Comparison of ENCODE assay signal across 3 cellular contexts in the genomic region with DNA sequence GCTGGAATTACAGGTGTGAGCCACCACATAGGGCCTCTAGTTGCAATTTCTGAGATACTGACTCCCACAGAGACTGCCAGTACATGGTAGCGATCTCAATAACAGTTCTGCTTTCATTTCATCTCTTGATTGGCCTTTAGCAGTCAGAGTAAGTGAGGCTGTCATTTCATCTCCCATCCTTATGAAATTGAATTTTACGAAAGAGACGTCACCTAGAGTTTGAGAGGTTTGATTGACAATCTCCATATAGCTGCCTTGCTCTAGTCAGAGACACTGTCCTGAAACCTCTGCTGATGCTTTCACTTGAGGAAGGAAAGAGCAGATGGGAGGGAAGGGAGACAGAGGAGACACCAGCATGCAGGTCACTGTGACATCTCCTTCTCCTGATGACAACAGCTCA.
"Had no signal": no experiment of that assay in that cellular context is flagged by ENCODE, and none has a peak within 500 bp of the region (broad histone marks: within the 10 kb centered on the region; RNA-seq: fewer than 3 reads in every experiment).

No MANE protein-coding gene starts in this region.

- H3K4me3 ChIP-seq: GM12878 had no signal

- DNase-seq: GDM1, GF-D8 had no signal

- ATAC-seq: GM12878 had no signal
